12 cellular contexts compared by ENCODE assay signal in genomic region chr1:155651861-155652661, GRCh38. TPM values are rescaled to one million over a fixed set of nuclear protein-coding genes. Genes with fewer than 3 reads are reported as not detected.
DNase-seq lines count a peak whose midpoint lies in the region; TF ChIP-seq lines count a peak whose summit lies in the region.
"Had no signal": no experiment of that assay in that cellular context is flagged by ENCODE, and none has a peak within 500 bp of the region (broad histone marks: within the 10 kb centered on the region; RNA-seq: fewer than 3 reads in every experiment).

No MANE protein-coding gene starts in this region.

- intact Hi-C loops in Caco-2 (cut with micrococcal nuclease; ENCODE audit: unreplicated experiment): no loop called here

- H3K27ac Mint-ChIP-seq in Caco-2 (ENCODE audit: unreplicated experiment): peak overlapping the region; percentile 85
- no peak overlapping the region for H3K27ac Mint-ChIP-seq in T-helper 2 cell treated with Interferon-gamma antibody and Interleukin-4, amounts not matched to agents 5 μg/mL and 100 μg/mL, for 36 hours
- H3K27ac Mint-ChIP-seq: activated naive CD8-positive, alpha-beta T cell had no signal

- CTCF ChIA-PET in Caco-2 (lab: Charles Lee): no interaction called here

- no peaks in the 10 kb centered on the region for H3K36me3 ChIP-seq in Caco-2 (ENCODE audit: control insufficient read depth, insufficient read depth, low read length)
- H3K36me3 ChIP-seq in adipocyte (ENCODE audit: control insufficient read depth, insufficient read depth, low read length, severe bottlenecking): no peaks in the 10 kb centered on the region
- H3K36me3 ChIP-seq in mesodermal cell (ENCODE audit: control insufficient read depth, insufficient read depth, low read length): no peaks in the 10 kb centered on the region

- H3K4me3 Mint-ChIP-seq in Caco-2 (ENCODE audit: unreplicated experiment): peak overlapping the region; percentile 22
- H3K4me3 Mint-ChIP-seq in T-helper 2 cell treated with Interferon-gamma antibody and Interleukin-4, amounts not matched to agents 5 μg/mL and 100 μg/mL, for 36 hours: no peak overlapping the region
- H3K4me3 Mint-ChIP-seq: activated naive CD8-positive, alpha-beta T cell had no signal

- H3K4me1 Mint-ChIP-seq in Caco-2 (ENCODE audit: low read depth, unreplicated experiment): peaks cover 14% of the 10 kb centered on the region
- H3K4me1 Mint-ChIP-seq in T-helper 2 cell treated with Interferon-gamma antibody and Interleukin-4, amounts not matched to agents 5 μg/mL and 100 μg/mL, for 36 hours (ENCODE audit: low read depth): peaks cover 2% of the 10 kb centered on the region

- DNase-seq in Caco-2 (no peak), NCI-H1436 (lab: John Stamatoyannopoulos, UW) (peak; percentile 59), adipocyte (ENCODE audit: low read depth) (no peak)
- DNase-seq in activated naive CD4-positive, alpha-beta T cell treated with anti-CD3 and anti-CD28 coated beads, Interleukin-2, amount 50 U/mL, for 16 hours: no peak
- no peak for DNase-seq in T-helper 2 cell treated with Interferon-gamma antibody and Interleukin-4, amounts not matched to agents 5 μg/mL and 100 μg/mL, for 36 hours (ENCODE audit: low spot score)
- no peak for DNase-seq in activated naive CD4-positive, alpha-beta T cell (lab: John Stamatoyannopoulos, UW)
- DNase-seq in effector CD8-positive, alpha-beta T cell (lab: John Stamatoyannopoulos, UW): no peak
- DNase-seq: stimulated activated CD4-positive, alpha-beta T cell treated with anti-CD3 and anti-CD28 coated beads, Interleukin-4, amount 100 ng/mL, for 24 hours; stimulated activated naive CD4-positive, alpha-beta T cell treated with Interleukin-2 at 50 U/mL for 16 hours had no signal

- no TSS peak for BruUV-seq in Caco-2 (replicated peaks; lab: Mats Ljungman, UMichigan)

- H3K27ac ChIP-seq in mesodermal cell (ENCODE audit: low read depth, low read length, severe bottlenecking): peak overlapping the region; percentile 62
- H3K27ac ChIP-seq: BLaER1 treated with 17β-estradiol and CSF1 and Interleukin-3, amounts not matched to agents 10 nM and 100 nM had no signal

- POLR2A ChIA-PET in Caco-2 (lab: Charles Lee): interaction anchor here (0.5 to 0.8 kb wide), 3 partner anchors 282 to 1728 kb away, joined by 3 to 13 read pairs (median 4); partner anchors contain the start of gene CLK2

- H3K27me3 ChIP-seq in Caco-2 (replicated peaks; ENCODE audit: control insufficient read depth, insufficient read depth, low read length) (no peaks in the 10 kb centered on the region), adipocyte (replicated peaks; ENCODE audit: control insufficient read depth, insufficient read depth, low read length) (no peaks in the 10 kb centered on the region)
- H3K27me3 ChIP-seq: BLaER1 treated with 17β-estradiol and CSF1 and Interleukin-3, amounts not matched to agents 10 nM and 100 nM had no signal

- no peak overlapping the region for H3K9ac ChIP-seq in adipocyte (ENCODE audit: low read length)
- H3K9ac ChIP-seq: BLaER1 treated with 17β-estradiol and CSF1 and Interleukin-3, amounts not matched to agents 10 nM and 100 nM had no signal

- H3K9me3 Mint-ChIP-seq in Caco-2 (ENCODE audit: unreplicated experiment): peaks cover 9% of the 10 kb centered on the region
- H3K9me3 Mint-ChIP-seq in T-helper 2 cell treated with Interferon-gamma antibody and Interleukin-4, amounts not matched to agents 5 μg/mL and 100 μg/mL, for 36 hours: peaks cover 3% of the 10 kb centered on the region

- no peaks in the 10 kb centered on the region for H3K27me3 Mint-ChIP-seq in Caco-2 (ENCODE audit: insufficient read depth, unreplicated experiment)
- peaks cover 10% of the 10 kb centered on the region for H3K27me3 Mint-ChIP-seq in T-helper 2 cell treated with Interferon-gamma antibody and Interleukin-4, amounts not matched to agents 5 μg/mL and 100 μg/mL, for 36 hours (ENCODE audit: low read depth)
- H3K27me3 Mint-ChIP-seq: activated naive CD8-positive, alpha-beta T cell had no signal

- peaks cover 4% of the 10 kb centered on the region for H3K36me3 Mint-ChIP-seq in Caco-2 (ENCODE audit: insufficient read depth, unreplicated experiment)
- H3K36me3 Mint-ChIP-seq in T-helper 2 cell treated with Interferon-gamma antibody and Interleukin-4, amounts not matched to agents 5 μg/mL and 100 μg/mL, for 36 hours (ENCODE audit: low read depth): no peaks in the 10 kb centered on the region

- H3K4me1 ChIP-seq in Caco-2 (peaks cover 12% of the 10 kb centered on the region), adipocyte (ENCODE audit: control insufficient read depth, insufficient read depth, low read length) (peaks cover 25% of the 10 kb centered on the region), mesodermal cell (ENCODE audit: control insufficient read depth, insufficient read depth, low read length, poor library complexity, severe bottlenecking) (peaks cover 7% of the 10 kb centered on the region)

- H3K4me3 ChIP-seq in Caco-2 (ENCODE audit: low read depth, low read length) (no peak overlapping the region), adipocyte (ENCODE audit: low read length) (peak overlapping the region; percentile 53), mesodermal cell (ENCODE audit: extremely low read depth, insufficient read depth, low read length, poor library complexity, severe bottlenecking) (no peak overlapping the region)
- H3K4me3 ChIP-seq: BLaER1 treated with 17β-estradiol and CSF1 and Interleukin-3, amounts not matched to agents 10 nM and 100 nM had no signal

- 100% methylated on average over 1 of the region's 3 CpGs; no CpG with 5 or more reads in 1 of the 2 experiments for WGBS in mesodermal cell (ENCODE audit: insufficient coverage in 2 of 2), 2 experiments

- peaks cover 10% of the 10 kb centered on the region; the same call in 1 of the 2 replicates for H3K9me3 ChIP-seq in Caco-2
- no peaks in the 10 kb centered on the region for H3K9me3 ChIP-seq in adipocyte (ENCODE audit: control insufficient read depth, low read length)
- H3K9me3 ChIP-seq in mesodermal cell (ENCODE audit: control insufficient read depth, low read length): no peaks in the 10 kb centered on the region

- TF ChIP-seq CTCF in Caco-2 (IDR thresholded peaks at IDR 0.05; ENCODE audit: insufficient read depth in 1 of 2, low read depth in 1 of 2, low read length in 1 of 2, severe bottlenecking in 1 of 2, unreplicated experiment in 1 of 2): no peak

RNA-seq across cellular contexts. Expression of gene YY1AP1, which starts 36.5 kb away (rescaled TPM):
- total RNA-seq in Caco-2 (2022): 61.1 and 63.0 TPM in 2 replicates
- polyA plus RNA-seq in mesodermal cell (2013, experiment 1 of 2): 40.9 TPM
- polyA plus RNA-seq in mesodermal cell (2013, experiment 2 of 2): 42.6 TPM

RNA-seq across cellular contexts. Expression of gene DAP3, which starts 36.8 kb away (rescaled TPM):
- total RNA-seq in Caco-2 (2022): 165 and 185 TPM in 2 replicates
- polyA plus RNA-seq in mesodermal cell (2013, experiment 1 of 2): 83.3 TPM
- 77.4 TPM for polyA plus RNA-seq in mesodermal cell (2013, experiment 2 of 2)

RNA-seq across cellular contexts. Expression of gene MSTO1, which starts 42.0 kb away (rescaled TPM):
- total RNA-seq in Caco-2 (2022): 64.3 and 65.3 TPM in 2 replicates
- polyA plus RNA-seq in mesodermal cell (2013, experiment 1 of 2): 32.0 TPM
- polyA plus RNA-seq in mesodermal cell (2013, experiment 2 of 2): 30.2 TPM
